ENCODE assay signal across 29 cellular contexts in genomic region chr13:19074519-19074918, GRCh38.
"Had no signal": no experiment of that assay in that cellular context is flagged by ENCODE, and none has a peak within 500 bp of the region (broad histone marks: within the 10 kb centered on the region; RNA-seq: fewer than 3 reads in every experiment).

No MANE protein-coding gene starts in this region.

- H3K4me1 Mint-ChIP-seq: activated B cell treated with CpG ODN at 0.5 μM for 24 hours; activated naive CD4-positive, alpha-beta T cell treated with anti-CD3 and anti-CD28 coated beads, Interleukin-2, amount 10 ng/mL, durations not matched to agents 7 days and 5 days; activated naive CD8-positive, alpha-beta T cell treated with anti-CD3 and anti-CD28 coated beads, Interleukin-2, amount 10 ng/mL, durations not matched to agents 7 days and 5 days; brain; T-cell had no signal

- H3K27ac ChIP-seq: ascending aorta, breast epithelium, cardiac muscle cell, colonic mucosa, heart left ventricle, WERI-Rb-1 had no signal

- H3K4me1 ChIP-seq: ascending aorta, breast epithelium, colonic mucosa, heart left ventricle had no signal

- H3K36me3 ChIP-seq: ascending aorta, breast epithelium, cardiac muscle cell, colonic mucosa, heart left ventricle, WERI-Rb-1 had no signal

- H3K4me3 Mint-ChIP-seq: activated B cell treated with CpG ODN at 0.5 μM for 24 hours; activated CD8-positive, alpha-beta T cell treated with anti-CD3 and anti-CD28 coated beads for 36 hours; activated naive CD4-positive, alpha-beta T cell treated with anti-CD3 and anti-CD28 coated beads, Interleukin-2, amount 10 ng/mL, durations not matched to agents 7 days and 5 days; activated naive CD8-positive, alpha-beta T cell treated with anti-CD3 and anti-CD28 coated beads, Interleukin-2, amount 10 ng/mL, durations not matched to agents 7 days and 5 days; activated T-helper 1 cell treated with anti-CD3 and anti-CD28 coated beads, Interleukin-12 subunit alpha, Interleukin-12 subunit beta, Interleukin-2, Interleukin-4 antibody, amounts not matched to agents 30 ng/mL and 10 ng/mL and 1 ng/mL, durations not matched to agents 14 hours and 24 hours and 36 hours; brain; T-cell; T-helper 1 cell treated with Interleukin-12 subunit alpha and Interleukin-12 subunit beta and Interleukin-4 antibody, amounts not matched to agents 30 μg/mL and 1 μg/mL, for 36 hours had no signal

- H3K9me3 ChIP-seq: ascending aorta, colonic mucosa had no signal

- H3K27me3 Mint-ChIP-seq: activated B cell treated with CpG ODN at 0.5 μM for 24 hours; activated naive CD4-positive, alpha-beta T cell treated with anti-CD3 and anti-CD28 coated beads, Interleukin-2, amount 10 ng/mL, durations not matched to agents 7 days and 5 days; activated naive CD8-positive, alpha-beta T cell treated with anti-CD3 and anti-CD28 coated beads, Interleukin-2, amount 10 ng/mL, durations not matched to agents 7 days and 5 days; T-cell had no signal

- FAIRE-seq: endometrium, frontal cortex had no signal

- H3K27ac Mint-ChIP-seq: activated B cell treated with CpG ODN at 0.5 μM for 24 hours; activated CD8-positive, alpha-beta T cell treated with anti-CD3 and anti-CD28 coated beads for 36 hours; activated naive CD4-positive, alpha-beta T cell treated with anti-CD3 and anti-CD28 coated beads, Interleukin-2, amount 10 ng/mL, durations not matched to agents 7 days and 5 days; activated naive CD4-positive, alpha-beta T cell treated with anti-CD3 and anti-CD28 coated beads, Interleukin-2, amount 50 U/mL, for 72 hours; activated naive CD8-positive, alpha-beta T cell treated with anti-CD3 and anti-CD28 coated beads, Interleukin-2, amount 10 ng/mL, durations not matched to agents 7 days and 5 days; activated T-helper 1 cell treated with anti-CD3 and anti-CD28 coated beads, Interleukin-12 subunit alpha, Interleukin-12 subunit beta, Interleukin-2, Interleukin-4 antibody, amounts not matched to agents 30 ng/mL and 10 ng/mL and 1 ng/mL, durations not matched to agents 14 hours and 24 hours and 36 hours; brain; T-cell; T-helper 1 cell treated with Interleukin-12 subunit alpha and Interleukin-12 subunit beta and Interleukin-4 antibody, amounts not matched to agents 30 μg/mL and 1 μg/mL, for 36 hours had no signal

- DNase-seq: activated B cell treated with CpG ODN at 0.5 μM for 24 hours; activated CD4-positive, alpha-beta T cell treated with anti-CD3 and anti-CD28 coated beads for 48 hours; activated CD4-positive, alpha-beta T cell treated with anti-CD3 and anti-CD28 coated beads, Interleukin-2, amount 50 U/mL, for 1 hour; activated CD4-positive, alpha-beta T cell treated with anti-CD3 and anti-CD28 coated beads, Interleukin-2, amount 50 U/mL, for 48 hours; activated CD8-positive, alpha-beta memory T cell treated with anti-CD3 and anti-CD28 coated beads for 24 hours; activated CD8-positive, alpha-beta T cell treated with anti-CD3 and anti-CD28 coated beads for 36 hours; activated gamma-delta T cell; activated naive CD4-positive, alpha-beta T cell; activated naive CD4-positive, alpha-beta T cell treated with anti-CD3 and anti-CD28 coated beads, Interleukin-2, amount 10 ng/mL, durations not matched to agents 7 days and 5 days; activated naive CD8-positive, alpha-beta T cell treated with anti-CD3 and anti-CD28 coated beads, Interleukin-2, amount 10 ng/mL, durations not matched to agents 7 days and 5 days; activated T-cell treated with anti-CD3 and anti-CD28 coated beads, Interleukin-2, amount 50 U/mL, for 48 hours; central memory CD4-positive, alpha-beta T cell; cerebellar nuclear complex; colonic mucosa; effector CD8-positive, alpha-beta T cell; foreskin fibroblast; heart left ventricle; T-cell; T1000; WERI-Rb-1 had no signal

- H3K27me3 ChIP-seq: ascending aorta, breast epithelium, cardiac muscle cell, colonic mucosa, heart left ventricle had no signal

- H3K36me3 Mint-ChIP-seq: activated naive CD4-positive, alpha-beta T cell treated with anti-CD3 and anti-CD28 coated beads, Interleukin-2, amount 10 ng/mL, durations not matched to agents 7 days and 5 days; activated naive CD4-positive, alpha-beta T cell treated with anti-CD3 and anti-CD28 coated beads, Interleukin-2, amount 50 U/mL, for 72 hours; brain; T-cell had no signal

- H3K4me3 ChIP-seq: ascending aorta, breast epithelium, cardiac muscle cell, colonic mucosa, heart left ventricle had no signal
